ENCODE assay signal across 8 cellular contexts in genomic region chr19:21483589-21484170, GRCh38. TPM values are rescaled to one million over a fixed set of nuclear protein-coding genes. Genes with fewer than 3 reads are reported as not detected.
DNase-seq lines count a peak whose midpoint lies in the region; ATAC-seq and TF ChIP-seq lines count a peak whose summit lies in the region.

No MANE protein-coding gene starts in this region.

- TF ChIP-seq POLR2A in spleen (IDR thresholded peaks at IDR 0.05), result no peak

- no peaks in the 10 kb centered on the region for H3K36me3 ChIP-seq in spleen

- H3K27ac ChIP-seq in foreskin keratinocyte, result no peak overlapping the region
- peak overlapping the region in 1 of 8 donors; percentile 28 for H3K27ac ChIP-seq in spleen

- WGBS in spleen, 5 donors, result 74 to 91% (median 84%) methylated on average over 23 to 43 of the region's 43 CpGs

- intact Hi-C loops in spleen (cut with DNase I; ENCODE audit: low total_unique reads), result loop anchor here (5.0 kb wide), 1 partner anchor 214 kb away; no protein-coding TSS in a partner anchor

- ATAC-seq in foreskin keratinocyte, result peak; percentile 35
- ATAC-seq in GM18502 (IDR thresholded peaks at IDR 0.05; ENCODE audit: poor library complexity, unreplicated experiment), result no peak
- no peak for ATAC-seq in HG02970 (IDR thresholded peaks at IDR 0.05; ENCODE audit: low FRiP score, unreplicated experiment)

- H3K4me1 ChIP-seq in foreskin keratinocyte (no peaks in the 10 kb centered on the region), spleen (no peaks in the 10 kb centered on the region)

- DNase-seq in AG09309 (ENCODE audit: low read depth) (no peak), HuH-7.5 (ENCODE audit: low spot score) (peak; percentile 75), activated T-cell treated with anti-CD3 and anti-CD28 coated beads for 1 hour (ENCODE audit: low read depth) (peak; percentile 61), foreskin keratinocyte (no peak), spleen (peak; percentile 89), NCI-H345 treated with DMSO at 0.1 percent for 48 hours (lab: John Stamatoyannopoulos, UW; ENCODE audit: unreplicated experiment) (no peak)

- H3K4me3 ChIP-seq in AG09309 (ENCODE audit: control insufficient read depth, low read depth, low read length) (no peak overlapping the region), spleen (peak overlapping the region in 3 of 8 donors; percentile 9 to 24 (median 22))

- H3K9me3 ChIP-seq in spleen, result peaks cover 0 to 39% (median 7%) of the 10 kb centered on the region in 8 donors

- TF ChIP-seq CTCF in AG09309 (IDR thresholded peaks at IDR 0.05; ENCODE audit: control insufficient read depth, insufficient read depth, low read depth, low read length, missing control alignments), result peak; percentile 39
- TF ChIP-seq CTCF in foreskin keratinocyte (conservative IDR thresholded peaks at IDR 0.05), result peak; percentile 50
- peak; percentile 26 to 78 (median 65) for TF ChIP-seq CTCF in spleen (IDR thresholded peaks at IDR 0.05 in 8 of 11, conservative IDR thresholded peaks at IDR 0.05 in 3 of 11)

- H3K27me3 ChIP-seq in foreskin keratinocyte (no peaks in the 10 kb centered on the region), spleen (replicated peaks in 1 of 7) (no peaks in the 10 kb centered on the region)

RNA-seq across cellular contexts. Expression of gene ZNF429, which starts 21.7 kb away (rescaled TPM):
- 2.5 and 4.0 TPM in 2 replicates for total RNA-seq in foreskin keratinocyte
- 0.88 and 1.4 TPM in 2 replicates for polyA plus RNA-seq in foreskin keratinocyte
- total RNA-seq in spleen, result 10 to 100 TPM; 14.4 to 45.0 (median 22.8) TPM
- 1 to 10 TPM; 6.9 to 9.4 (median 7.3) TPM for polyA plus RNA-seq in spleen

Comparison
In these comparisons a context has a peak if more than half of its experiments do, and no peak if none do; other contexts are left out.
1. DNase-seq: peak in HuH-7.5 (single experiment), activated T-cell treated with anti-CD3 and anti-CD28 coated beads for 1 hour (single experiment) and spleen (single experiment); none in AG09309 (single experiment), foreskin keratinocyte (0 of 2) and NCI-H345 treated with DMSO at 0.1 percent for 48 hours (single experiment).
2. Peak in every context shown above with its lines, with median percentiles within 50 percentile points of each other: CTCF ChIP-seq.